ENCODE assay signal across 9 cellular contexts in genomic region chr16:29739927-29740629, GRCh38. TPM values are rescaled to one million over a fixed set of nuclear protein-coding genes. Genes with fewer than 3 reads are reported as not detected.
DNase-seq lines count a peak whose midpoint lies in the region; ATAC-seq, FAIRE-seq and TF ChIP-seq lines count a peak whose summit lies in the region.
"Not testable (repeated sequence)": the region's sequence is repeated elsewhere in the genome, so short reads cannot be mapped to it uniquely, and the experiment has no call there.
"Had no signal": no experiment of that assay in that cellular context is flagged by ENCODE, and none has a peak within 500 bp of the region (broad histone marks: within the 10 kb centered on the region; RNA-seq: fewer than 3 reads in every experiment).

No MANE protein-coding gene starts in this region.

- not testable (repeated sequence) for H3K4me1 ChIP-seq in HEK293 (ENCODE audit: control insufficient read depth, insufficient read depth, low read length)
- H3K4me1 ChIP-seq in HepG2 (ENCODE audit: insufficient read depth, low read length) (peaks cover 68% of the 10 kb centered on the region), prostate gland (replicated peaks) (peaks cover 20% of the 10 kb centered on the region)

- POLR2A ChIA-PET in HEK293 (lab: Yijun Ruan, JAX) = not testable (repeated sequence)
- POLR2A ChIA-PET in activated CD8-positive, alpha-beta T cell treated with anti-CD3 and anti-CD28 coated beads, Interleukin-2, amount 10 ng/mL, durations not matched to agents 7 days and 5 days (lab: Charles Lee) = interaction anchor here (2.3 kb wide), 1 partner anchor 51 kb away, joined by 9 read pairs; the partner anchor contains the start of gene KIF22
- POLR2A ChIA-PET in HepG2 (lab: Yijun Ruan, JAX) = interaction anchor here (1.2 kb wide), 1 partner anchor 50 kb away, joined by 4 read pairs; the partner anchor contains the start of gene KIF22

- TF ChIP-seq CTCF in CD14-positive monocyte (IDR thresholded peaks at IDR 0.05); HEK293 (tag by site-specific recombination; IDR thresholded peaks at IDR 0.05); VCaP (conservative IDR thresholded peaks at IDR 0.05); HepG2 (CRISPR knock-in tag; IDR thresholded peaks at IDR 0.05); prostate gland (IDR thresholded peaks at IDR 0.05): not testable (repeated sequence)

- not testable (repeated sequence) for H3K27ac ChIP-seq in HEK293 (ENCODE audit: extremely low read depth, low read depth, low read length); HepG2 (ENCODE audit: extremely low read length, insufficient read depth, low read length)
- H3K27ac ChIP-seq in VCaP = peak overlapping the region; percentile 98
- peak overlapping the region; percentile 74 to 86 for H3K27ac ChIP-seq in prostate gland

- peaks cover 86% of the 10 kb centered on the region for H3K4me1 Mint-ChIP-seq in CD14-positive monocyte
- peaks cover 70% of the 10 kb centered on the region for H3K4me1 Mint-ChIP-seq in activated CD8-positive, alpha-beta T cell treated with anti-CD3 and anti-CD28 coated beads, Interleukin-2, amount 10 ng/mL, durations not matched to agents 7 days and 5 days (ENCODE audit: low read depth)
- peaks cover 81% of the 10 kb centered on the region for H3K4me1 Mint-ChIP-seq in central memory CD8-positive, alpha-beta T cell

- H3K4me3 ChIP-seq in HEK293 (ENCODE audit: low read depth, low read length); prostate gland: not testable (repeated sequence)
- H3K4me3 ChIP-seq in HepG2 (replicated peaks in 1 of 3; ENCODE audit: insufficient read depth in 1 of 3, low read depth in 2 of 3, low read length in 3 of 3) = peak overlapping the region in 1 of 3 experiments; percentile 17; a peak in 2 of 6 replicates

- ATAC-seq in activated CD8-positive, alpha-beta T cell treated with anti-CD3 and anti-CD28 coated beads, Interleukin-2, amount 10 ng/mL, durations not matched to agents 7 days and 5 days; central memory CD8-positive, alpha-beta T cell (replicated peaks; ENCODE audit: extremely low read depth, poor library complexity, severe bottlenecking); HepG2: not testable (repeated sequence)

- in situ Hi-C loops in HepG2 (cut with HindIII; ENCODE audit: extremely low pct_ligation_motif_present, low pct_unique_long_range_greater_than_20kb) = not testable (repeated sequence)

- intact Hi-C loops in CD14-positive monocyte (cut with micrococcal nuclease) (loop anchor here in 1 of 2 donors (5.0 kb wide), 1 partner anchor 47 kb away; no protein-coding TSS in a partner anchor), HepG2 (cut with micrococcal nuclease; ENCODE audit: unreplicated experiment) (loop anchor here (5.0 kb wide), 1 partner anchor 52 kb away; the partner anchor contains the start of gene KIF22)
- intact Hi-C loops in prostate gland (cut with DNase I) = not testable (repeated sequence)

- FAIRE-seq in HepG2 (lab: Jason Lieb, UNC) = peak; percentile 21

- H3K4me2 ChIP-seq in HepG2 (ENCODE audit: low read depth, low read length) = peak overlapping the region; percentile 66

- not testable (repeated sequence) for H3K27me3 ChIP-seq in HepG2 (ENCODE audit: control insufficient read depth in 1 of 2, insufficient read depth in 2 of 2, low read length in 2 of 2); prostate gland (replicated peaks; ENCODE audit: insufficient read depth)

- peak overlapping the region; percentile 4 to 76 (median 63) for H3K27ac Mint-ChIP-seq in CD14-positive monocyte
- peak overlapping the region; percentile 13 for H3K27ac Mint-ChIP-seq in activated CD8-positive, alpha-beta T cell treated with anti-CD3 and anti-CD28 coated beads, Interleukin-2, amount 10 ng/mL, durations not matched to agents 7 days and 5 days
- peak overlapping the region; percentile 41 for H3K27ac Mint-ChIP-seq in central memory CD8-positive, alpha-beta T cell (ENCODE audit: low read depth)

- H3K27me3 Mint-ChIP-seq in CD14-positive monocyte (ENCODE audit: low read depth in 3 of 3) = peaks cover 0 to 14% (median 3%) of the 10 kb centered on the region in 3 donors
- not testable (repeated sequence) for H3K27me3 Mint-ChIP-seq in activated CD8-positive, alpha-beta T cell treated with anti-CD3 and anti-CD28 coated beads, Interleukin-2, amount 10 ng/mL, durations not matched to agents 7 days and 5 days (ENCODE audit: low read depth); central memory CD8-positive, alpha-beta T cell

- not testable (repeated sequence) for H4K20me1 ChIP-seq in HepG2 (ENCODE audit: insufficient read depth, low read length)

- not testable (repeated sequence) for TF ChIP-seq EP300 in HepG2 (IDR thresholded peaks at IDR 0.05; ENCODE audit: low read depth in 2 of 2, low read length in 2 of 2); HepG2 (CRISPR knock-in tag; IDR thresholded peaks at IDR 0.05; ENCODE audit: borderline replicate concordance)

- H3K9me3 ChIP-seq in HEK293 (ENCODE audit: control insufficient read depth, insufficient read depth, low read depth, low read length); HepG2 (ENCODE audit: low read length); prostate gland: not testable (repeated sequence)

- WGBS in HepG2 (ENCODE audit: low lambda C conversion rate) = 36% methylated on average over 6 of the region's 6 CpGs
- WGBS in prostate gland = 39% methylated on average over 6 of the region's 6 CpGs

- not testable (repeated sequence) for H3K36me3 ChIP-seq in HEK293 (ENCODE audit: control insufficient read depth in 2 of 2, insufficient read depth in 1 of 2, low read length in 2 of 2); HepG2 (replicated peaks in 1 of 2; ENCODE audit: control insufficient read depth in 1 of 2, insufficient read depth in 2 of 2, low read length in 2 of 2); prostate gland

- not testable (repeated sequence) for H3K4me3 Mint-ChIP-seq in CD14-positive monocyte; activated CD8-positive, alpha-beta T cell treated with anti-CD3 and anti-CD28 coated beads, Interleukin-2, amount 10 ng/mL, durations not matched to agents 7 days and 5 days
- peak overlapping the region; percentile 6 for H3K4me3 Mint-ChIP-seq in central memory CD8-positive, alpha-beta T cell

- DNase-seq in CD14-positive monocyte (ENCODE audit: low spot score); activated CD8-positive, alpha-beta T cell treated with anti-CD3 and anti-CD28 coated beads, Interleukin-2, amount 10 ng/mL, durations not matched to agents 7 days and 5 days; central memory CD8-positive, alpha-beta T cell (ENCODE audit: low spot score in 2 of 2); HepG2 (ENCODE audit: low spot score): not testable (repeated sequence)
- peak; percentile 74 for DNase-seq in prostate gland (ENCODE audit: low spot score)

- TF ChIP-seq POLR2A in HepG2 (IDR thresholded peaks at IDR 0.05; ENCODE audit: insufficient read depth in 1 of 2, low read depth in 2 of 2, low read length in 2 of 2); prostate gland (IDR thresholded peaks at IDR 0.05): not testable (repeated sequence)

- not testable (repeated sequence) for H2AFZ ChIP-seq in HepG2 (ENCODE audit: low read length)

- H3K9me3 Mint-ChIP-seq in CD14-positive monocyte; activated CD8-positive, alpha-beta T cell treated with anti-CD3 and anti-CD28 coated beads, Interleukin-2, amount 10 ng/mL, durations not matched to agents 7 days and 5 days (ENCODE audit: insufficient read depth); central memory CD8-positive, alpha-beta T cell: not testable (repeated sequence)

- H3K9ac ChIP-seq in HepG2 (ENCODE audit: insufficient read depth, low read depth, low read length) = not testable (repeated sequence)

- not testable (repeated sequence) for TF ChIP-seq RAD21 in HepG2 (CRISPR knock-in tag; IDR thresholded peaks at IDR 0.05)

- not testable (repeated sequence) for H3K79me2 ChIP-seq in HepG2 (ENCODE audit: insufficient read depth, low read length)

- CTCF ChIA-PET in HEK293 (lab: Yijun Ruan, JAX) = interaction anchor here (0.7 to 1.4 kb wide), 2 partner anchors 11 to 49 kb away, joined by 3 to 10 read pairs; no protein-coding TSS in a partner anchor
- CTCF ChIA-PET in activated CD8-positive, alpha-beta T cell treated with anti-CD3 and anti-CD28 coated beads, Interleukin-2, amount 10 ng/mL, durations not matched to agents 7 days and 5 days (lab: Charles Lee) = interaction anchor here (2.0 to 3.2 kb wide), 2 partner anchors 45 to 50 kb away, joined by 21 to 24 read pairs; partner anchors contain the start of gene KIF22
- CTCF ChIA-PET in HepG2 (lab: Yijun Ruan, JAX; ENCODE audit: low intra/inter-chr PET ratio, low total read pairs) = not testable (repeated sequence)

- H3K36me3 Mint-ChIP-seq in CD14-positive monocyte = peaks cover 29 to 48% of the 10 kb centered on the region in 2 donors
- peaks cover 59% of the 10 kb centered on the region for H3K36me3 Mint-ChIP-seq in activated CD8-positive, alpha-beta T cell treated with anti-CD3 and anti-CD28 coated beads, Interleukin-2, amount 10 ng/mL, durations not matched to agents 7 days and 5 days (ENCODE audit: low read depth)
- peaks cover 58% of the 10 kb centered on the region for H3K36me3 Mint-ChIP-seq in central memory CD8-positive, alpha-beta T cell (ENCODE audit: insufficient read depth)

- not testable (repeated sequence) for BruUV-seq in HepG2 (replicated peaks; lab: Mats Ljungman, UMichigan)

RNA-seq across cellular contexts. Expression of gene C16orf54, which starts 5.7 kb away (rescaled TPM):
- polyA plus RNA-seq in CD14-positive monocyte (10 to 100 TPM; 29.2 to 32.0 TPM), HepG2 (2011; rRNA removed) (not detected in 2 replicates)
- 10 to 100 TPM; 64.3 to 68.0 TPM for total RNA-seq in activated CD8-positive, alpha-beta T cell treated with anti-CD3 and anti-CD28 coated beads, Interleukin-2, amount 10 ng/mL, durations not matched to agents 7 days and 5 days
- total RNA-seq in HepG2 (2016; rRNA removed; fragmentation: Illumina TruSeq; extraction: Trizol) (not detected in 2 replicates), prostate gland (1 to 10 TPM; 1.1 to 1.2 TPM)
- not detected in 2 replicates for total RNA-seq in HepG2 (2016; cell fraction: cytosol; rRNA removed; fragmentation: Illumina TruSeq; extraction: Trizol; ENCODE audit: low read depth)
- total RNA-seq in HepG2 (2016; cell fraction: insoluble cytoplasmic fraction; rRNA removed; fragmentation: Illumina TruSeq; extraction: Trizol) = not detected in 2 replicates
- not detected in 2 replicates for total RNA-seq in HepG2 (2016; cell fraction: membrane; rRNA removed; fragmentation: Illumina TruSeq; extraction: Trizol)
- total RNA-seq in HepG2 (2016; cell fraction: nucleus; rRNA removed; fragmentation: Illumina TruSeq; extraction: Trizol) = not detected in 2 replicates
- polyA plus RNA-seq in HepG2 (2011; cell fraction: cytosol; rRNA removed) = not detected in 2 replicates
- not detected in 2 replicates for polyA plus RNA-seq in HepG2 (2011; cell fraction: nucleus; rRNA removed)
- not detected in 2 replicates for polyA plus RNA-seq in HepG2 (2012)
- not detected in 2 replicates for polyA plus RNA-seq in HepG2 (2016; cell fraction: cytosol; fragmentation: Illumina TruSeq; extraction: Trizol; ENCODE audit: low read depth)
- not detected in 2 replicates for polyA plus RNA-seq in HepG2 (2016; cell fraction: insoluble cytoplasmic fraction; fragmentation: Illumina TruSeq; extraction: Trizol; ENCODE audit: low read depth)
- not detected in 2 replicates for polyA plus RNA-seq in HepG2 (2016; cell fraction: membrane; fragmentation: Illumina TruSeq; extraction: Trizol; ENCODE audit: low read depth)
- polyA plus RNA-seq in HepG2 (2016; cell fraction: nucleus; fragmentation: Illumina TruSeq; extraction: Trizol; ENCODE audit: insufficient read depth, low read depth) = not detected in 2 replicates
- not detected in 2 replicates for polyA minus RNA-seq in HepG2 (2011; rRNA and poly(A)+ RNA removed; ENCODE audit: low replicate concordance)
- not detected in 2 replicates for polyA minus RNA-seq in HepG2 (2011; cell fraction: cytosol; rRNA and poly(A)+ RNA removed)
- polyA minus RNA-seq in HepG2 (2011; cell fraction: nucleus; rRNA and poly(A)+ RNA removed) = not detected in 2 replicates

RNA-seq across cellular contexts. Expression of gene ZG16, which starts 38.0 kb away (rescaled TPM):
- polyA plus RNA-seq in CD14-positive monocyte = not detected
- total RNA-seq in activated CD8-positive, alpha-beta T cell treated with anti-CD3 and anti-CD28 coated beads, Interleukin-2, amount 10 ng/mL, durations not matched to agents 7 days and 5 days = not detected
- 0.07 and 0.15 TPM in 2 replicates for total RNA-seq in HepG2 (2016; rRNA removed; fragmentation: Illumina TruSeq; extraction: Trizol)
- 0.18 and 0.30 TPM in 2 replicates for total RNA-seq in HepG2 (2016; cell fraction: cytosol; rRNA removed; fragmentation: Illumina TruSeq; extraction: Trizol; ENCODE audit: low read depth)
- total RNA-seq in HepG2 (2016; cell fraction: insoluble cytoplasmic fraction; rRNA removed; fragmentation: Illumina TruSeq; extraction: Trizol) = 0.09 TPM in 2 replicates
- 0.17 and 0.22 TPM in 2 replicates for total RNA-seq in HepG2 (2016; cell fraction: membrane; rRNA removed; fragmentation: Illumina TruSeq; extraction: Trizol)
- not detected in 2 replicates for total RNA-seq in HepG2 (2016; cell fraction: nucleus; rRNA removed; fragmentation: Illumina TruSeq; extraction: Trizol)
- polyA plus RNA-seq in HepG2 (2011; rRNA removed) = 0.01 and 0.04 TPM in 2 replicates
- 0.01 TPM in 1 of 2 replicates, not detected in the other for polyA plus RNA-seq in HepG2 (2011; cell fraction: cytosol; rRNA removed)
- polyA plus RNA-seq in HepG2 (2011; cell fraction: nucleus; rRNA removed) = not detected in 2 replicates
- 0.11 TPM in 1 of 2 replicates, not detected in the other for polyA plus RNA-seq in HepG2 (2012)
- 0.35 and 0.42 TPM in 2 replicates for polyA plus RNA-seq in HepG2 (2016; cell fraction: cytosol; fragmentation: Illumina TruSeq; extraction: Trizol; ENCODE audit: low read depth)
- 0.12 and 0.16 TPM in 2 replicates for polyA plus RNA-seq in HepG2 (2016; cell fraction: insoluble cytoplasmic fraction; fragmentation: Illumina TruSeq; extraction: Trizol; ENCODE audit: low read depth)
- polyA plus RNA-seq in HepG2 (2016; cell fraction: membrane; fragmentation: Illumina TruSeq; extraction: Trizol; ENCODE audit: low read depth) = 0.26 and 0.42 TPM in 2 replicates
- polyA plus RNA-seq in HepG2 (2016; cell fraction: nucleus; fragmentation: Illumina TruSeq; extraction: Trizol; ENCODE audit: insufficient read depth, low read depth) = 0.13 TPM in 1 of 2 replicates, not detected in the other
- 0.05 TPM in 1 of 2 replicates, not detected in the other for polyA minus RNA-seq in HepG2 (2011; rRNA and poly(A)+ RNA removed; ENCODE audit: low replicate concordance)
- polyA minus RNA-seq in HepG2 (2011; cell fraction: cytosol; rRNA and poly(A)+ RNA removed) = not detected in 2 replicates
- polyA minus RNA-seq in HepG2 (2011; cell fraction: nucleus; rRNA and poly(A)+ RNA removed) = not detected in 2 replicates
- total RNA-seq in prostate gland = not detected
- total RNA-seq: Daoy, HT1080 had no signal

RNA-seq across cellular contexts. Expression of gene KIF22, which starts 50.5 kb away (rescaled TPM):
- polyA plus RNA-seq in CD14-positive monocyte (10 to 100 TPM; 22.0 to 28.9 TPM), HepG2 (2011; rRNA removed) (68.4 and 95.8 TPM in 2 replicates)
- 100 to 1,000 TPM; 229 to 233 TPM for total RNA-seq in activated CD8-positive, alpha-beta T cell treated with anti-CD3 and anti-CD28 coated beads, Interleukin-2, amount 10 ng/mL, durations not matched to agents 7 days and 5 days
- total RNA-seq in HepG2 (2016; rRNA removed; fragmentation: Illumina TruSeq; extraction: Trizol) (103 and 118 TPM in 2 replicates), prostate gland (10 to 100 TPM; 58.5 to 89.6 TPM)
- total RNA-seq in HepG2 (2016; cell fraction: cytosol; rRNA removed; fragmentation: Illumina TruSeq; extraction: Trizol; ENCODE audit: low read depth) = 18.5 and 19.7 TPM in 2 replicates
- 91.9 and 121 TPM in 2 replicates for total RNA-seq in HepG2 (2016; cell fraction: insoluble cytoplasmic fraction; rRNA removed; fragmentation: Illumina TruSeq; extraction: Trizol)
- 25.3 and 25.9 TPM in 2 replicates for total RNA-seq in HepG2 (2016; cell fraction: membrane; rRNA removed; fragmentation: Illumina TruSeq; extraction: Trizol)
- 125 and 140 TPM in 2 replicates for total RNA-seq in HepG2 (2016; cell fraction: nucleus; rRNA removed; fragmentation: Illumina TruSeq; extraction: Trizol)
- 37.5 and 70.2 TPM in 2 replicates for polyA plus RNA-seq in HepG2 (2011; cell fraction: cytosol; rRNA removed)
- 159 and 266 TPM in 2 replicates for polyA plus RNA-seq in HepG2 (2011; cell fraction: nucleus; rRNA removed)
- 32.0 and 51.7 TPM in 2 replicates for polyA plus RNA-seq in HepG2 (2012)
- 11.4 and 13.1 TPM in 2 replicates for polyA plus RNA-seq in HepG2 (2016; cell fraction: cytosol; fragmentation: Illumina TruSeq; extraction: Trizol; ENCODE audit: low read depth)
- 85.0 and 106 TPM in 2 replicates for polyA plus RNA-seq in HepG2 (2016; cell fraction: insoluble cytoplasmic fraction; fragmentation: Illumina TruSeq; extraction: Trizol; ENCODE audit: low read depth)
- polyA plus RNA-seq in HepG2 (2016; cell fraction: membrane; fragmentation: Illumina TruSeq; extraction: Trizol; ENCODE audit: low read depth) = 15.8 and 19.2 TPM in 2 replicates
- polyA plus RNA-seq in HepG2 (2016; cell fraction: nucleus; fragmentation: Illumina TruSeq; extraction: Trizol; ENCODE audit: insufficient read depth, low read depth) = 240 and 250 TPM in 2 replicates
- polyA minus RNA-seq in HepG2 (2011; rRNA and poly(A)+ RNA removed; ENCODE audit: low replicate concordance) = 158 and 325 TPM in 2 replicates
- polyA minus RNA-seq in HepG2 (2011; cell fraction: cytosol; rRNA and poly(A)+ RNA removed) = 28.8 and 45.0 TPM in 2 replicates
- polyA minus RNA-seq in HepG2 (2011; cell fraction: nucleus; rRNA and poly(A)+ RNA removed) = 109 and 117 TPM in 2 replicates

Comparison
In these comparisons a context has a peak if more than half of its experiments do, and no peak if none do; other contexts are left out.
1. H3K27ac Mint-ChIP-seq: peak in every context shown above with its lines; median percentile 63 in CD14-positive monocyte; 41 in central memory CD8-positive, alpha-beta T cell; 13 in activated CD8-positive, alpha-beta T cell treated with anti-CD3 and anti-CD28 coated beads, Interleukin-2, amount 10 ng/mL, durations not matched to agents 7 days and 5 days.
2. RNA of gene C16orf54, which starts 5.7 kb away (total RNA-seq): 64.3 to 68.0 TPM in activated CD8-positive, alpha-beta T cell treated with anti-CD3 and anti-CD28 coated beads, Interleukin-2, amount 10 ng/mL, durations not matched to agents 7 days and 5 days; 1.1 to 1.2 TPM in prostate gland and not detected in HepG2; every median in the first group is over 10 times any median in the second.